13 cellular contexts compared by ENCODE assay signal in genomic region chr7:4631021-4631663, GRCh38. TPM values are rescaled to one million over a fixed set of nuclear protein-coding genes. Genes with fewer than 3 reads are reported as not detected.
DNase-seq lines count a peak whose midpoint lies in the region; ATAC-seq and TF ChIP-seq lines count a peak whose summit lies in the region.
"Had no signal": no experiment of that assay in that cellular context is flagged by ENCODE, and none has a peak within 500 bp of the region (broad histone marks: within the 10 kb centered on the region; RNA-seq: fewer than 3 reads in every experiment).

No MANE protein-coding gene starts in this region.

- peak overlapping the region in 1 of 3 donors; percentile 55 for H3K4me3 ChIP-seq in breast epithelium
- H3K4me3 ChIP-seq in esophagus muscularis mucosa, result peak overlapping the region; percentile 35 to 56 (median 43)
- H3K4me3 ChIP-seq in neuron (ENCODE audit: low read length), result peak overlapping the region; percentile 37
- H3K4me3 ChIP-seq in vagina, result peak overlapping the region; percentile 23 to 30
- no peak overlapping the region for H3K4me3 ChIP-seq in ovary
- H3K4me3 ChIP-seq: GM12878, HAP-1 had no signal

- H3K9me3 Mint-ChIP-seq in MCF 10A (ENCODE audit: unreplicated experiment), result no peaks in the 10 kb centered on the region
- H3K9me3 Mint-ChIP-seq: activated CD4-positive, alpha-beta memory T cell treated with anti-CD3 and anti-CD28 coated beads, Interleukin-2, amount 10 ng/mL, durations not matched to agents 7 days and 5 days; T-helper 1 cell treated with Interleukin-12 subunit alpha and Interleukin-12 subunit beta and Interleukin-4 antibody, amounts not matched to agents 30 μg/mL and 1 μg/mL, for 36 hours had no signal

- TF ChIP-seq POLR2A in breast epithelium (IDR thresholded peaks at IDR 0.05) (no peak), esophagus muscularis mucosa (IDR thresholded peaks at IDR 0.05; ENCODE audit: low read depth) (no peak), vagina (IDR thresholded peaks at IDR 0.05) (no peak), ovary (IDR thresholded peaks at IDR 0.05) (no peak)

- no peaks in the 10 kb centered on the region for H3K27me3 Mint-ChIP-seq in MCF 10A (ENCODE audit: insufficient read depth, unreplicated experiment)

- no peaks in the 10 kb centered on the region for H3K36me3 Mint-ChIP-seq in MCF 10A (ENCODE audit: insufficient read depth, unreplicated experiment)

- H3K27me3 ChIP-seq in breast epithelium, result no peaks in the 10 kb centered on the region
- H3K27me3 ChIP-seq in esophagus muscularis mucosa, result peaks cover 0 to 9% (median 0%) of the 10 kb centered on the region in 4 donors
- H3K27me3 ChIP-seq in neuron (ENCODE audit: insufficient read depth, low read length), result no peaks in the 10 kb centered on the region
- no peaks in the 10 kb centered on the region for H3K27me3 ChIP-seq in vagina
- H3K27me3 ChIP-seq in ovary, result no peaks in the 10 kb centered on the region

- CTCF ChIA-PET in MCF 10A (lab: Yijun Ruan, JAX), result interaction anchor here (0.6 to 3.5 kb wide), 23 partner anchors 11 to 1765 kb away, joined by 3 to 57 read pairs (median 3); no protein-coding TSS in a partner anchor

- H3K36me3 ChIP-seq in breast epithelium (no peaks in the 10 kb centered on the region), esophagus muscularis mucosa (no peaks in the 10 kb centered on the region), neuron (ENCODE audit: insufficient read depth, low read length) (no peaks in the 10 kb centered on the region), vagina (no peaks in the 10 kb centered on the region), ovary (no peaks in the 10 kb centered on the region)
- H3K36me3 ChIP-seq: HAP-1 had no signal

- H3K9me3 ChIP-seq in breast epithelium (no peaks in the 10 kb centered on the region), esophagus muscularis mucosa (no peaks in the 10 kb centered on the region), neuron (ENCODE audit: low read length) (no peaks in the 10 kb centered on the region), vagina (no peaks in the 10 kb centered on the region), ovary (no peaks in the 10 kb centered on the region)
- H3K9me3 ChIP-seq: HAP-1 had no signal

- ATAC-seq in HG02610 (IDR thresholded peaks at IDR 0.05; ENCODE audit: unreplicated experiment) (no peak), HG03139 (IDR thresholded peaks at IDR 0.05; ENCODE audit: unreplicated experiment) (no peak)
- ATAC-seq: GM12878 had no signal

- no peak for DNase-seq in MCF 10A (ENCODE audit: unreplicated experiment)
- DNase-seq in breast epithelium (ENCODE audit: low spot score in 2 of 2), result no peak
- no peak for DNase-seq in esophagus muscularis mucosa (ENCODE audit: extremely low spot score)
- DNase-seq in vagina (ENCODE audit: extremely low spot score in 2 of 2), result no peak
- no peak for DNase-seq in ovary
- DNase-seq: activated CD4-positive, alpha-beta memory T cell treated with anti-CD3 and anti-CD28 coated beads, Interleukin-2, amount 10 ng/mL, durations not matched to agents 7 days and 5 days; Kasumi-1 had no signal

- 70% methylated on average over 15 of the region's 20 CpGs for WGBS in esophagus muscularis mucosa
- 60 to 65% (median 64%) methylated on average over 20 of the region's 20 CpGs for WGBS in ovary, 3 donors

- H3K4me3 Mint-ChIP-seq in MCF 10A (ENCODE audit: unreplicated experiment), result peak overlapping the region; percentile 65
- H3K4me3 Mint-ChIP-seq: activated CD4-positive, alpha-beta memory T cell treated with anti-CD3 and anti-CD28 coated beads, Interleukin-2, amount 10 ng/mL, durations not matched to agents 7 days and 5 days; T-helper 1 cell treated with Interleukin-12 subunit alpha and Interleukin-12 subunit beta and Interleukin-4 antibody, amounts not matched to agents 30 μg/mL and 1 μg/mL, for 36 hours had no signal

- peaks cover 12% of the 10 kb centered on the region for H3K4me1 Mint-ChIP-seq in MCF 10A (ENCODE audit: insufficient read depth, unreplicated experiment)
- H3K4me1 Mint-ChIP-seq: activated CD4-positive, alpha-beta memory T cell treated with anti-CD3 and anti-CD28 coated beads, Interleukin-2, amount 10 ng/mL, durations not matched to agents 7 days and 5 days had no signal

- TF ChIP-seq EP300 in esophagus muscularis mucosa (IDR thresholded peaks at IDR 0.05) (no peak), ovary (IDR thresholded peaks at IDR 0.05) (no peak)

- intact Hi-C loops in MCF 10A (cut with micrococcal nuclease), result loop anchor here (1.0 to 2.0 kb wide), 4 partner anchors 20 to 1322 kb away; no protein-coding TSS in a partner anchor
- intact Hi-C loops in breast epithelium (cut with DNase I; ENCODE audit: low total_unique reads), result no loop called here
- intact Hi-C loops in esophagus muscularis mucosa (cut with DNase I), result loop anchor here (2.0 kb wide), 1 partner anchor 20 kb away; no protein-coding TSS in a partner anchor
- intact Hi-C loops in vagina (cut with DNase I), result no loop called here
- intact Hi-C loops in ovary (cut with DNase I), result loop anchor here in 1 of 4 donors (5.0 kb wide), 2 partner anchors 121 to 1329 kb away; partner anchors contain the start of gene SDK1

- TF ChIP-seq CTCF in MCF 10A (IDR thresholded peaks at IDR 0.05; ENCODE audit: unreplicated experiment), result no peak
- TF ChIP-seq CTCF in breast epithelium (IDR thresholded peaks at IDR 0.05), result no peak
- TF ChIP-seq CTCF in esophagus muscularis mucosa (IDR thresholded peaks at IDR 0.05), result no peak
- no peak for TF ChIP-seq CTCF in vagina (IDR thresholded peaks at IDR 0.05)
- no peak for TF ChIP-seq CTCF in ovary (IDR thresholded peaks at IDR 0.05)

- BruUV-seq in MCF 10A (replicated peaks; lab: Mats Ljungman, UMichigan), result no TSS peak

- H3K27ac ChIP-seq in breast epithelium (peak overlapping the region in 1 of 2 donors; percentile 33), esophagus muscularis mucosa (replicated peaks in 1 of 4) (peak overlapping the region; percentile 36 to 77 (median 67)), vagina (peak overlapping the region; percentile 79), ovary (no peak overlapping the region)

- POLR2A ChIA-PET in MCF 10A (lab: Yijun Ruan, JAX), result interaction anchor here (1.2 to 3.0 kb wide), 11 partner anchors 10 to 144 kb away, joined by 3 to 19 read pairs (median 5); partner anchors contain the start of genes AP5Z1 and FOXK1

- peak overlapping the region; percentile 92 for H3K27ac Mint-ChIP-seq in MCF 10A (ENCODE audit: low read depth, unreplicated experiment)
- H3K27ac Mint-ChIP-seq: activated CD4-positive, alpha-beta memory T cell treated with anti-CD3 and anti-CD28 coated beads, Interleukin-2, amount 10 ng/mL, durations not matched to agents 7 days and 5 days; T-helper 1 cell treated with Interleukin-12 subunit alpha and Interleukin-12 subunit beta and Interleukin-4 antibody, amounts not matched to agents 30 μg/mL and 1 μg/mL, for 36 hours had no signal

- H3K4me1 ChIP-seq in breast epithelium (peaks cover 0 to 11% of the 10 kb centered on the region in 2 donors), esophagus muscularis mucosa (peaks cover 12 to 16% (median 15%) of the 10 kb centered on the region in 4 donors), neuron (ENCODE audit: insufficient read depth, low read length) (peaks cover 8% of the 10 kb centered on the region), vagina (peaks cover 9% of the 10 kb centered on the region), ovary (ENCODE audit: insufficient read depth) (no peaks in the 10 kb centered on the region)

- H2AFZ ChIP-seq in neuron (ENCODE audit: low read depth, low read length), result peak overlapping the region; percentile 42

RNA-seq across cellular contexts. Expression of gene FOXK1, which starts 51.0 kb away (rescaled TPM):
- total RNA-seq in MCF 10A (2022) (37.7 and 43.8 TPM in 2 replicates), breast epithelium (10 to 100 TPM; 11.7 to 16.5 (median 15.7) TPM), esophagus muscularis mucosa (10 to 100 TPM; 23.4 to 46.1 (median 36.3) TPM), vagina (28.5 TPM), ovary (10 to 100 TPM; 10.9 to 43.9 (median 32.6) TPM)
- 10 to 100 TPM in 1 of 2 donors, 1 to 10 TPM in 1; 5.8 to 10.4 TPM for polyA plus RNA-seq in ovary

Comparison
In these comparisons a context has a peak if more than half of its experiments do, and no peak if none do; other contexts are left out.
1. intact Hi-C loops: an anchor here in MCF 10A (1.0 to 2.0 kb wide) and esophagus muscularis mucosa (2.0 kb wide); none called in breast epithelium and vagina.
2. H3K27ac ChIP-seq: peak in esophagus muscularis mucosa (4 of 4) and vagina (single experiment); none in ovary (0 of 2).